Comparison of ENCODE assay signal across 18 cellular contexts in genomic region chr7:32089678-32090077, GRCh38. TPM values are rescaled to one million over a fixed set of nuclear protein-coding genes. Genes with fewer than 3 reads are reported as not detected.
DNase-seq lines count a peak whose midpoint lies in the region; ATAC-seq and TF ChIP-seq lines count a peak whose summit lies in the region.
"Had no signal": no experiment of that assay in that cellular context is flagged by ENCODE, and none has a peak within 500 bp of the region (broad histone marks: within the 10 kb centered on the region; RNA-seq: fewer than 3 reads in every experiment).

No MANE protein-coding gene starts in this region.

- H3K4me2 ChIP-seq in IMR-90 (ENCODE audit: low read depth, low read length) (no peak overlapping the region), osteoblast (ENCODE audit: insufficient read depth, low read length) (no peak overlapping the region)
- H3K4me2 ChIP-seq: BLaER1 had no signal

- H3K56ac ChIP-seq in IMR-90 (ENCODE audit: extremely low read depth, insufficient read depth, low read length): no peak overlapping the region

- H4K20me1 ChIP-seq in IMR-90 (ENCODE audit: insufficient read depth, low read length) (no peaks in the 10 kb centered on the region), osteoblast (ENCODE audit: insufficient read depth, low read length) (no peaks in the 10 kb centered on the region)
- H4K20me1 ChIP-seq: BLaER1 had no signal

- ATAC-seq in left cardiac atrium: no peak
- ATAC-seq in IMR-90 (ENCODE audit: low read depth): no peak
- no peak for ATAC-seq in HG02884 (IDR thresholded peaks at IDR 0.05; ENCODE audit: unreplicated experiment)
- ATAC-seq: GM12878 had no signal

- dilution Hi-C loops in IMR-90 (cut with HindIII; ENCODE audit: low sequenced_read_pairs, unreplicated experiment): no loop called here

- no peak overlapping the region for H3K4ac ChIP-seq in IMR-90 (ENCODE audit: low read depth, low read length)

- H2AFZ ChIP-seq in IMR-90 (replicated peaks; ENCODE audit: low read length, poor library complexity) (no peak overlapping the region), osteoblast (ENCODE audit: low read length) (no peak overlapping the region)

- no peak overlapping the region for H4K8ac ChIP-seq in IMR-90 (ENCODE audit: low read depth in 2 of 2, low read length in 2 of 2)

- H2AK9ac ChIP-seq in IMR-90 (replicated peaks; ENCODE audit: low read depth, low read length, poor library complexity): no peak overlapping the region

- H3K23ac ChIP-seq in IMR-90 (ENCODE audit: low read depth, low read length): no peak overlapping the region

- in situ Hi-C loops in IMR-90 (cut with MboI; ENCODE audit: low sequenced_read_pairs): no loop called here

- POLR2A ChIA-PET in IMR-90 (lab: Charles Lee; ENCODE audit: unreplicated experiment): no interaction called here

- no peak overlapping the region for H2BK120ac ChIP-seq in IMR-90 (ENCODE audit: low read depth, low read length)

- H4K91ac ChIP-seq in IMR-90 (ENCODE audit: insufficient read depth, low read depth, low read length): no peak overlapping the region

- DNase-seq in left ventricle myocardium inferior (no peak), left cardiac atrium (no peak), IMR-90 (no peak), fibroblast of peridontal ligament (ENCODE audit: extremely low read depth) (peak; percentile 7), osteoblast (ENCODE audit: insufficient read length, low spot score, missing footprints) (no peak), putamen (ENCODE audit: low spot score) (no peak), MV-4-11 (lab: John Stamatoyannopoulos, UW) (no peak)
- DNase-seq: AML-193; CD4-positive, alpha-beta memory T cell; DMS53; DND-41; EL; H9 had no signal

- no peak overlapping the region for H2BK5ac ChIP-seq in IMR-90 (ENCODE audit: low read depth, low read length, poor library complexity, severe bottlenecking)

- H3K9ac ChIP-seq in IMR-90 (ENCODE audit: low read depth, low read length): no peak overlapping the region
- H3K9ac ChIP-seq: BLaER1 had no signal

- H3K27ac ChIP-seq in left ventricle myocardium inferior (replicated peaks): peak overlapping the region; percentile 77
- no peak overlapping the region for H3K27ac ChIP-seq in IMR-90 (ENCODE audit: insufficient read depth, low read length)
- no peak overlapping the region for H3K27ac ChIP-seq in osteoblast (ENCODE audit: low read depth, low read length)
- H3K27ac ChIP-seq: BLaER1 had no signal

- no peak for TF ChIP-seq RAD21 in IMR-90 (IDR thresholded peaks at IDR 0.05; ENCODE audit: low read length)

- no peaks in the 10 kb centered on the region for H3K79me2 ChIP-seq in osteoblast (ENCODE audit: insufficient read depth, low read length)

- H3K27me3 ChIP-seq in left ventricle myocardium inferior (ENCODE audit: low read depth) (no peaks in the 10 kb centered on the region), IMR-90 (ENCODE audit: control insufficient read depth, insufficient read depth, low read length) (no peaks in the 10 kb centered on the region), osteoblast (ENCODE audit: insufficient read depth, low read length) (no peaks in the 10 kb centered on the region)
- H3K27me3 ChIP-seq: BLaER1 had no signal

- H3K4me3 ChIP-seq in left ventricle myocardium inferior (no peak overlapping the region), IMR-90 (ENCODE audit: insufficient read depth, low read depth, low read length) (no peak overlapping the region), osteoblast (ENCODE audit: insufficient read depth, low read length) (no peak overlapping the region)
- H3K4me3 ChIP-seq: BLaER1, GM12878 had no signal

- no peak overlapping the region for H2AK5ac ChIP-seq in IMR-90 (ENCODE audit: low read depth, low read length)

- no peak for TF ChIP-seq POLR2A in IMR-90 (IDR thresholded peaks at IDR 0.05; ENCODE audit: low read depth, low read length)

- no TSS peak for BruUV-seq in IMR-90 (replicated peaks; lab: Mats Ljungman, UMichigan)

- H3K4me1 ChIP-seq in left ventricle myocardium inferior: peaks cover 53% of the 10 kb centered on the region
- peaks cover 15% of the 10 kb centered on the region for H3K4me1 ChIP-seq in IMR-90 (ENCODE audit: control insufficient read depth, insufficient read depth, low read length)
- peaks cover 26% of the 10 kb centered on the region for H3K4me1 ChIP-seq in osteoblast (ENCODE audit: insufficient read depth, low read length)
- H3K4me1 ChIP-seq: BLaER1 had no signal

- TF ChIP-seq CTCF in left ventricle myocardium inferior (IDR thresholded peaks at IDR 0.05; ENCODE audit: borderline replicate concordance) (no peak), IMR-90 (conservative IDR thresholded peaks at IDR 0.05; ENCODE audit: low read depth, low read length) (0 out of 2 replicates have a peak, but pooled peaks have one; percentile 9), osteoblast (IDR thresholded peaks at IDR 0.05; ENCODE audit: extremely low read depth, low read depth, low read length) (peak; percentile 24)

- intact Hi-C loops in left ventricle myocardium inferior (cut with micrococcal nuclease) (no loop called here), left cardiac atrium (cut with DNase I) (no loop called here), IMR-90 (cut with micrococcal nuclease) (no loop called here)

- no peaks in the 10 kb centered on the region for H3K79me1 ChIP-seq in IMR-90 (ENCODE audit: low read depth in 1 of 2, low read length in 2 of 2)

- H2BK15ac ChIP-seq in IMR-90 (ENCODE audit: low read depth, low read length): no peak overlapping the region

- CTCF ChIA-PET in IMR-90 (lab: Yijun Ruan, JAX): no interaction called here

- H3K9me3 ChIP-seq in left ventricle myocardium inferior (replicated peaks): no peaks in the 10 kb centered on the region
- peaks cover 2% of the 10 kb centered on the region; the same call in 1 of the 2 replicates for H3K9me3 ChIP-seq in IMR-90 (ENCODE audit: control insufficient read depth, insufficient read depth, low read length)
- no peaks in the 10 kb centered on the region for H3K9me3 ChIP-seq in osteoblast (ENCODE audit: low read depth, low read length)
- H3K9me3 ChIP-seq: BLaER1 had no signal

- H4K5ac ChIP-seq in IMR-90 (ENCODE audit: low read depth, low read length): no peak overlapping the region

- H3K9me1 ChIP-seq in IMR-90 (ENCODE audit: insufficient read depth, low read length): no peaks in the 10 kb centered on the region

- H3K18ac ChIP-seq in IMR-90 (ENCODE audit: low read depth, low read length): peak overlapping the region; percentile 6; the same call in 1 of the 2 replicates

- no peak overlapping the region for H2BK20ac ChIP-seq in IMR-90 (ENCODE audit: low read depth, low read length)

- no peak overlapping the region for H3K14ac ChIP-seq in IMR-90 (replicated peaks; ENCODE audit: low read depth, low read length)

- H3K36me3 ChIP-seq in left ventricle myocardium inferior: no peaks in the 10 kb centered on the region
- H3K36me3 ChIP-seq in IMR-90 (ENCODE audit: control insufficient read depth, insufficient read depth, low read length): no peaks in the 10 kb centered on the region
- H3K36me3 ChIP-seq in osteoblast (ENCODE audit: insufficient read depth, low read length): no peaks in the 10 kb centered on the region
- H3K36me3 ChIP-seq: BLaER1 had no signal

TF ChIP-seq in IMR-90, 13 proteins besides CTCF, POLR2A, EP300 and RAD21:
- TF ChIP-seq MAFK (IDR thresholded peaks at IDR 0.05; ENCODE audit: low read depth, low read length) (peak; percentile 50), RCOR1 (IDR thresholded peaks at IDR 0.05; ENCODE audit: insufficient replicate concordance, low read length) (no peak), USF2 (IDR thresholded peaks at IDR 0.05; ENCODE audit: low read depth, low read length) (no peak), SMC3 (IDR thresholded peaks at IDR 0.05; ENCODE audit: low read depth, low read length) (no peak; the same call in 1 of the 2 replicates), NFE2L2 (IDR thresholded peaks at IDR 0.05; ENCODE audit: low read depth, low read length) (no peak), MXI1 (IDR thresholded peaks at IDR 0.05; ENCODE audit: borderline replicate concordance, low read depth, low read length) (no peak)

RNA-seq across cellular contexts. Expression of gene PDE1C, which starts 19.5 kb away (rescaled TPM):
- total RNA-seq in left ventricle myocardium inferior (207 TPM), left cardiac atrium (10 to 100 TPM; 44.2 to 50.8 TPM), IMR-90 (2012; rRNA removed) (53.3 and 61.5 TPM in 2 replicates), osteoblast (143 and 149 TPM in 2 replicates)
- 10.9 and 14.2 TPM in 2 replicates for polyA plus RNA-seq in IMR-90 (2012; rRNA removed)
- polyA plus RNA-seq in IMR-90 (2012; cell fraction: cytosol; rRNA removed): 3.6 and 4.6 TPM in 2 replicates
- 10.3 and 32.7 TPM in 2 replicates for polyA plus RNA-seq in IMR-90 (2012; cell fraction: nucleus; rRNA removed; ENCODE audit: low replicate concordance)
- total RNA-seq: CD4-positive, alpha-beta memory T cell; G401 had no signal
- polyA plus RNA-seq: CD14-positive monocyte; CD4-positive, alpha-beta memory T cell had no signal
